ENCODE assay signal across 33 cellular contexts in the genomic region with DNA sequence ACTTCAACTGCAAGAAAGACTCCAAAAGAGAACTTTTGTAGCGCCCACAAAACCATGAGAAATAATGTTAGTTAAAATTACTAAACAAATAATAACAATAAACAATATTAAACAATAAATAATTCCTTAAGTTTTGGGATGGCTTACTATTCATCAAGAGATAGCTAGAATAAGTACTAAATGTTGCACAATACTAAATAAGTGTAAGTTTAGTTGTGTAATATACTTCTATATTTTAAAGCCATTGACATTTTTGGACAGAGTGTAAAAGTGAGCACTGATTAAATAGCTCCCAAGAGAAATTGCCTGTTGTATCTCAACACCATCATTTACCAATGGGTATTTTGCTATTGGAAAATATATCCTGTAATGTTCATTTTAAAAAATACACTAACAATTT.
"Had no signal": no experiment of that assay in that cellular context is flagged by ENCODE, and none has a peak within 500 bp of the region (broad histone marks: within the 10 kb centered on the region; RNA-seq: fewer than 3 reads in every experiment).

No MANE protein-coding gene starts in this region.

- FAIRE-seq: RCC 7860 had no signal

- H3K4me2 ChIP-seq: PC-9 had no signal

- DNase-seq: Kasumi-1, MG63, NCI-H1048, NCI-H1092 treated with DMSO at 0.1 percent for 48 hours, NCI-H1105 treated with DMSO at 0.1 percent for 48 hours, NCI-H1417, NCI-H1436, NCI-H146, NCI-H1694, NCI-H187, NCI-H1930, NCI-H2029 treated with DMSO at 0.1 percent for 48 hours, NCI-H2081 treated with DMSO at 0.1 percent for 48 hours, NCI-H2107, NCI-H2171, NCI-H226, NCI-H446 treated with DMSO at 0.1 percent for 48 hours, NCI-H510A, NCI-H524, NCI-H526, NCI-H69, NCI-H748 treated with DMSO at 0.1 percent for 48 hours, NCI-H82, PC-9, SHP77, SIG-M5, SJCRH30 had no signal

- ATAC-seq: Panc1, Right ventricle myocardium inferior, SK-N-SH treated with all-trans-retinoic acid at 6 μM for 48 hours had no signal

- H3K27me3 ChIP-seq: MG63 had no signal

- H3K36me3 ChIP-seq: MG63, SJCRH30 had no signal

- H3K9me3 ChIP-seq: MG63, SJCRH30 had no signal

- H2AFZ ChIP-seq: PC-9 had no signal

- H3K27ac ChIP-seq: PC-9, RWPE1, SJCRH30, SK-N-MC had no signal

- H3K4me1 ChIP-seq: SJCRH30 had no signal

- H3K4me3 ChIP-seq: MG63, PC-9, SJCRH30, SK-N-MC had no signal
